In the genomic region with DNA sequence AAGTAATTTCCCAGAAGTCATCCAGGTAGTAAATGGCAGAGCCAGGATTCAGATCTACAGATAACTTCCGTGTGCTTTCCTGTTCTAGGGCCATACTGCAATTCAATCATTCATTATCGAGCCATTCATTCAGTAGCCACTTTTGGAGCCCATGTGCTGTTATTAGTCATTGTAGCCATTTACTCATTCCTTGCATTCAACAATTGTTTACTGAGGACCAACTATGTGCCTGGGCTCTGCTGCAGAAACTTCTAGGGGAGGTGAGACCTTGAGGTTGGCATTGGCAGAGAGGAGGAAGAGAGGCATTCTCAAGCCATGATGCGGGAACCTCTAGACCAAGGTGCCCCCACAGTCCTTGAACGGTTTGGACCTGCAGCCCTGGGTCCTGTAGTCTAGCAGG, we compare ENCODE assay signal across 21 cellular contexts. TPM values are rescaled to one million over a fixed set of nuclear protein-coding genes. Genes with fewer than 3 reads are reported as not detected.
"Had no signal": no experiment of that assay in that cellular context is flagged by ENCODE, and none has a peak within 500 bp of the region (broad histone marks: within the 10 kb centered on the region; RNA-seq: fewer than 3 reads in every experiment).

No MANE protein-coding gene starts in this region.

- H3K27me3 ChIP-seq: cardiac muscle cell, colonic mucosa, vagina had no signal

- H3K4me3 Mint-ChIP-seq: activated CD8-positive, alpha-beta memory T cell treated with anti-CD3 and anti-CD28 coated beads, Interleukin-2, amount 10 ng/mL, durations not matched to agents 7 days and 5 days; activated T-cell treated with anti-CD3 and anti-CD28 coated beads, Interleukin-2, amount 50 U/mL, for 24 hours; natural killer cell treated with Interleukin-12 subunit alpha and Interleukin-12 subunit beta and Interleukin-15 and Interleukin-18, amount 100 ng/mL, for 72 hours; T-helper 2 cell treated with Interferon-gamma antibody and Interleukin-4, amounts not matched to agents 5 μg/mL and 100 μg/mL, for 36 hours had no signal

- ATAC-seq: activated CD8-positive, alpha-beta memory T cell treated with anti-CD3 and anti-CD28 coated beads, Interleukin-2, amount 10 ng/mL, durations not matched to agents 7 days and 5 days; natural killer cell treated with Interleukin-12 subunit alpha and Interleukin-12 subunit beta and Interleukin-15 and Interleukin-18, amount 100 ng/mL, for 72 hours; right cardiac atrium had no signal

- H3K9me3 ChIP-seq: colonic mucosa, tibial artery, vagina had no signal

- H3K36me3 ChIP-seq: cardiac muscle cell, colonic mucosa, tibial artery, vagina had no signal

- H3K27ac Mint-ChIP-seq: activated CD8-positive, alpha-beta memory T cell treated with anti-CD3 and anti-CD28 coated beads, Interleukin-2, amount 10 ng/mL, durations not matched to agents 7 days and 5 days; activated naive CD4-positive, alpha-beta T cell treated with anti-CD3 and anti-CD28 coated beads, Interleukin-2, amount 50 U/mL, for 72 hours; activated T-cell treated with anti-CD3 and anti-CD28 coated beads, Interleukin-2, amount 50 U/mL, for 24 hours; natural killer cell treated with Interleukin-12 subunit alpha and Interleukin-12 subunit beta and Interleukin-15 and Interleukin-18, amount 100 ng/mL, for 72 hours; T-helper 2 cell treated with Interferon-gamma antibody and Interleukin-4, amounts not matched to agents 5 μg/mL and 100 μg/mL, for 36 hours had no signal

- H3K4me1 Mint-ChIP-seq: activated CD8-positive, alpha-beta memory T cell treated with anti-CD3 and anti-CD28 coated beads, Interleukin-2, amount 10 ng/mL, durations not matched to agents 7 days and 5 days had no signal

- H3K4me1 ChIP-seq: colonic mucosa had no signal

- H3K4me3 ChIP-seq: cardiac muscle cell, colonic mucosa, tibial artery, vagina had no signal

- H3K27ac ChIP-seq: cardiac muscle cell, colonic mucosa, epithelial cell of prostate, tibial artery, vagina had no signal

- H3K36me3 Mint-ChIP-seq: activated CD8-positive, alpha-beta memory T cell treated with anti-CD3 and anti-CD28 coated beads, Interleukin-2, amount 10 ng/mL, durations not matched to agents 7 days and 5 days; activated naive CD4-positive, alpha-beta T cell treated with anti-CD3 and anti-CD28 coated beads, Interleukin-2, amount 50 U/mL, for 72 hours; natural killer cell treated with Interleukin-12 subunit alpha and Interleukin-12 subunit beta and Interleukin-15 and Interleukin-18, amount 100 ng/mL, for 72 hours had no signal

- DNase-seq: activated CD4-positive, alpha-beta T cell treated with anti-CD3 and anti-CD28 coated beads for 1 hour; activated CD4-positive, alpha-beta T cell treated with anti-CD3 and anti-CD28 coated beads, Interleukin-2, amount 50 U/mL, for 48 hours; activated CD8-positive, alpha-beta memory T cell treated with anti-CD3 and anti-CD28 coated beads, Interleukin-2, amount 10 ng/mL, durations not matched to agents 7 days and 5 days; activated effector memory CD4-positive, alpha-beta T cell treated with Interleukin-2 at 50 U/mL for 16 hours; activated T-cell treated with anti-CD3 and anti-CD28 coated beads, Interleukin-2, amount 50 U/mL, for 24 hours; anterior cingulate cortex; colonic mucosa; effector CD4-positive, alpha-beta T cell; hypothalamus; left colon; mammary epithelial cell; nucleus accumbens; right cardiac atrium; small intestine; tibial artery had no signal

- H3K9me3 Mint-ChIP-seq: activated naive CD4-positive, alpha-beta T cell treated with anti-CD3 and anti-CD28 coated beads, Interleukin-2, amount 50 U/mL, for 72 hours; activated T-cell treated with anti-CD3 and anti-CD28 coated beads, Interleukin-2, amount 50 U/mL, for 24 hours; natural killer cell treated with Interleukin-12 subunit alpha and Interleukin-12 subunit beta and Interleukin-15 and Interleukin-18, amount 100 ng/mL, for 72 hours; T-helper 2 cell treated with Interferon-gamma antibody and Interleukin-4, amounts not matched to agents 5 μg/mL and 100 μg/mL, for 36 hours had no signal

RNA-seq across cellular contexts. Expression of a gene that starts 27.9 kb away (rescaled TPM):
- total RNA-seq: activated naive CD4-positive, alpha-beta T cell treated with anti-CD3 and anti-CD28 coated beads, Interleukin-2, amount 50 U/mL, for 72 hours; natural killer cell treated with Interleukin-12 subunit alpha and Interleukin-12 subunit beta and Interleukin-15 and Interleukin-18, amount 100 ng/mL, for 72 hours had no signal
